Comparison of ENCODE assay signal across 1 cellular context in the genomic region with DNA sequence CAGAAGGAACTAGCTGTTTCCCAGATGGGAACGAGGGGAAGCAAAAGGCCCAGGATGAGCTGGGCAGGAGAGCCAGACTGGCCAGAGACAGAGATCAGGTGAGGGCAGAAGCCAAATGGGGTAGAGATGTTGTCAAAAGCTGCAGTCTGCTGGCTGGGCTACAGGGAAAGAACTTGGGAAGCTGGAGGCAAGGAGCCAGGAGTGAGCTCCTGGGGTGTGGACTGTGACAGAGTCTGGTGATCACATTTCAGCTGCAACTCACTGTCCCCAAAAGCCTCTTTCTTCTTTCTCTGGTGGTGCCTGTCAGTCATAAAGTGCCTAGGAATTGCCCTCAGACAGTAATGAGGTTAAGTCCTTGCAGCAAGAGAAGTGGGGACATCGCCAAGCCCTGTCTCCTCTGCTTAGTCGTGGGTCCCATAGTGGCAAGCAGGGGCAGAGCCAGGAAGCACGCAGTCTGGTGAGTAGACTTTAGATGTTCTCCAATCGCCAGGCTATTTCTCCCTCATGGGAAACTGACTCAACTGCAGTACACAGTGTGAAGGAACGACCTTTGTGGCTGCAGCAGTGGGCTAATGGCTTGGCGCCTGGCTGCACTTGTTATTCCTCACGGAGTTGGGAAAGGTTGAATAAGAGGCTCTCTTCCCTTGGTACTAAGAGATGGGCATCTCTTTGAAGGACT.
TF ChIP-seq lines count a peak whose summit lies in the region.

No MANE protein-coding gene starts in this region.

TF ChIP-seq in GM12878, 131 proteins besides CTCF, POLR2A, EP300 and RAD21:
- TF ChIP-seq PKNOX1 (IDR thresholded peaks at IDR 0.05): 0 out of 2 replicates have a peak, but pooled peaks have one; percentile 19
- no peak for TF ChIP-seq ZNF622 (IDR thresholded peaks at IDR 0.05)
TF ChIP-seq in GM12878: peak in this region for 1.
